In genomic region chr20:36150489-36150846, GRCh38 we compare ENCODE assay signal across 28 cellular contexts.
"Had no signal": no experiment of that assay in that cellular context is flagged by ENCODE, and none has a peak within 500 bp of the region (broad histone marks: within the 10 kb centered on the region; RNA-seq: fewer than 3 reads in every experiment).

No MANE protein-coding gene starts in this region.

- H3K27me3 Mint-ChIP-seq: type B pancreatic cell had no signal

- ATAC-seq: effector memory CD8-positive, alpha-beta T cell; left cardiac atrium; left lung; lower lobe of right lung; natural killer cell; sciatic nerve; stimulated activated effector memory CD8-positive, alpha-beta T cell treated with anti-CD3 and anti-CD28 coated beads, Interleukin-12 subunit alpha, Interleukin-12 subunit beta, amount 100 ng/mL, for 72 hours had no signal

- H3K27ac ChIP-seq: colonic mucosa, esophagus squamous epithelium, left lung, lower lobe of right lung, neural progenitor cell, parathyroid adenoma, testis, tibial artery had no signal

- FAIRE-seq: endometrium had no signal

- H3K4me2 ChIP-seq: neural progenitor cell, smooth muscle cell had no signal

- H3K27ac Mint-ChIP-seq: effector memory CD8-positive, alpha-beta T cell; natural killer cell; progenitor cell of endocrine pancreas; stimulated activated effector memory CD8-positive, alpha-beta T cell treated with anti-CD3 and anti-CD28 coated beads, Interleukin-12 subunit alpha, Interleukin-12 subunit beta, amount 100 ng/mL, for 72 hours; type B pancreatic cell had no signal

- H3K4me1 ChIP-seq: colonic mucosa had no signal

- DNase-seq: colonic mucosa; dermis blood vessel endothelial cell; effector memory CD8-positive, alpha-beta T cell; erythroblast; esophagus squamous epithelium; foreskin melanocyte; glutamatergic neuron; left cardiac atrium; lower lobe of right lung; natural killer cell; stimulated activated CD4-positive, alpha-beta T cell treated with anti-CD3 and anti-CD28 coated beads, Interleukin-12 subunit alpha, Interleukin-12 subunit beta, amount 100 ng/mL, for 4 hours; stimulated activated CD4-positive, alpha-beta T cell treated with anti-CD3 and anti-CD28 coated beads, Interleukin-1b, Interleukin-23, amount 100 ng/mL, for 48 hours; stimulated activated CD4-positive, alpha-beta T cell treated with anti-CD3 and anti-CD28 coated beads, Interleukin-4, amount 100 ng/mL, for 24 hours; stimulated activated naive CD4-positive, alpha-beta T cell treated with Interleukin-2 at 50 U/mL for 16 hours; stomach; substantia nigra; tibial artery had no signal

- H3K4me3 ChIP-seq: colonic mucosa, esophagus squamous epithelium, left lung, lower lobe of right lung, neural progenitor cell, smooth muscle cell, stomach, testis, tibial artery had no signal

- H3K36me3 Mint-ChIP-seq: natural killer cell; neural progenitor cell; stimulated activated effector memory CD8-positive, alpha-beta T cell treated with anti-CD3 and anti-CD28 coated beads, Interleukin-12 subunit alpha, Interleukin-12 subunit beta, amount 100 ng/mL, for 72 hours; type B pancreatic cell had no signal

- H3K9ac ChIP-seq: neural progenitor cell, parathyroid adenoma had no signal

- H3K9me3 Mint-ChIP-seq: central memory CD8-positive, alpha-beta T cell; effector memory CD8-positive, alpha-beta T cell; natural killer cell; neural progenitor cell; stimulated activated effector memory CD8-positive, alpha-beta T cell treated with anti-CD3 and anti-CD28 coated beads, Interleukin-12 subunit alpha, Interleukin-12 subunit beta, amount 100 ng/mL, for 72 hours; type B pancreatic cell had no signal

- H3K27me3 ChIP-seq: colonic mucosa, esophagus squamous epithelium, testis, tibial artery had no signal

- H3K79me2 ChIP-seq: parathyroid adenoma had no signal

- H2AFZ ChIP-seq: neural progenitor cell, parathyroid adenoma had no signal

- H3K36me3 ChIP-seq: colonic mucosa, esophagus squamous epithelium, left lung, lower lobe of right lung, neural progenitor cell, stomach, tibial artery had no signal

- H3K4me1 Mint-ChIP-seq: central memory CD8-positive, alpha-beta T cell had no signal

- H3K9me3 ChIP-seq: colonic mucosa, esophagus squamous epithelium, left lung, lower lobe of right lung, stomach, testis, tibial artery had no signal

- H3K4me3 Mint-ChIP-seq: central memory CD8-positive, alpha-beta T cell; effector memory CD8-positive, alpha-beta T cell; natural killer cell; neural progenitor cell; stimulated activated effector memory CD8-positive, alpha-beta T cell treated with anti-CD3 and anti-CD28 coated beads, Interleukin-12 subunit alpha, Interleukin-12 subunit beta, amount 100 ng/mL, for 72 hours; type B pancreatic cell had no signal
